ENCODE assay signal across 25 cellular contexts in genomic region chr1:225684741-225685140, GRCh38. TPM values are rescaled to one million over a fixed set of nuclear protein-coding genes. Genes with fewer than 3 reads are reported as not detected.
"Had no signal": no experiment of that assay in that cellular context is flagged by ENCODE, and none has a peak within 500 bp of the region (broad histone marks: within the 10 kb centered on the region; RNA-seq: fewer than 3 reads in every experiment).

No MANE protein-coding gene starts in this region.

- H3K79me2 ChIP-seq: hepatocyte had no signal

- H3K4me3 ChIP-seq: esophagus muscularis mucosa, gastroesophageal sphincter, heart left ventricle, hepatocyte, lung, ovary, psoas muscle, skin epidermis, spleen, suprapubic skin, thyroid gland, vagina had no signal

- H3K4me1 ChIP-seq: esophagus muscularis mucosa, foreskin keratinocyte, gastroesophageal sphincter, heart left ventricle, suprapubic skin, thyroid gland, vagina had no signal

- H3K4me2 ChIP-seq: hepatocyte had no signal

- H3K27me3 ChIP-seq: esophagus muscularis mucosa, gastroesophageal sphincter, heart left ventricle, hepatocyte, ovary, spleen, suprapubic skin, thyroid gland, vagina had no signal

- H3K9me3 Mint-ChIP-seq: memory B cell; natural killer cell; stimulated activated naive B cell treated with anti-CD40 and anti-IgM and Interleukin-4, amounts not matched to agents 10 μg/mL and 1 μg/mL and 100 μg/mL, for 72 hours; stimulated activated naive CD8-positive, alpha-beta T cell treated with anti-CD3 and anti-CD28 coated beads, Interleukin-15, amount 100 ng/mL, for 72 hours had no signal

- H3K36me3 ChIP-seq: esophagus muscularis mucosa, gastroesophageal sphincter, heart left ventricle, ovary, spleen, suprapubic skin, thyroid gland, vagina had no signal

- ATAC-seq: foreskin keratinocyte; gastroesophageal sphincter; heart left ventricle; left lobe of liver; natural killer cell; psoas muscle; right cardiac atrium; stimulated activated naive B cell treated with anti-CD40 and anti-IgM and Interleukin-4, amounts not matched to agents 10 μg/mL and 1 μg/mL and 100 μg/mL, for 72 hours; stimulated activated naive CD8-positive, alpha-beta T cell treated with anti-CD3 and anti-CD28 coated beads, Interleukin-15, amount 100 ng/mL, for 72 hours had no signal

- H3K4me1 Mint-ChIP-seq: natural killer cell; stimulated activated naive CD8-positive, alpha-beta T cell treated with anti-CD3 and anti-CD28 coated beads, Interleukin-15, amount 100 ng/mL, for 72 hours had no signal

- H3K36me3 Mint-ChIP-seq: memory B cell; natural killer cell; stimulated activated naive B cell treated with anti-CD40 and anti-IgM and Interleukin-4, amounts not matched to agents 10 μg/mL and 1 μg/mL and 100 μg/mL, for 72 hours had no signal

- DNase-seq: dermis blood vessel endothelial cell; effector memory CD4-positive, alpha-beta T cell; foreskin keratinocyte; heart left ventricle; kidney; natural killer cell; occipital lobe; ovary; posterior cingulate gyrus; psoas muscle; right cardiac atrium; spleen; stimulated activated naive B cell treated with anti-CD40 and anti-IgM and Interleukin-4, amounts not matched to agents 10 μg/mL and 1 μg/mL and 100 μg/mL, for 72 hours; stimulated activated naive CD8-positive, alpha-beta T cell treated with anti-CD3 and anti-CD28 coated beads, Interleukin-15, amount 100 ng/mL, for 72 hours; thyroid gland; trophoblast cell had no signal

- H3K27ac Mint-ChIP-seq: memory B cell; natural killer cell; stimulated activated naive B cell treated with anti-CD40 and anti-IgM and Interleukin-4, amounts not matched to agents 10 μg/mL and 1 μg/mL and 100 μg/mL, for 72 hours; stimulated activated naive CD8-positive, alpha-beta T cell treated with anti-CD3 and anti-CD28 coated beads, Interleukin-15, amount 100 ng/mL, for 72 hours had no signal

- H2AFZ ChIP-seq: hepatocyte had no signal

- H3K27ac ChIP-seq: esophagus muscularis mucosa, foreskin keratinocyte, gastroesophageal sphincter, heart left ventricle, hepatocyte, ovary, psoas muscle, skin epidermis, spleen, suprapubic skin, thyroid gland, vagina had no signal

- H3K4me3 Mint-ChIP-seq: memory B cell; natural killer cell; stimulated activated naive B cell treated with anti-CD40 and anti-IgM and Interleukin-4, amounts not matched to agents 10 μg/mL and 1 μg/mL and 100 μg/mL, for 72 hours; stimulated activated naive CD8-positive, alpha-beta T cell treated with anti-CD3 and anti-CD28 coated beads, Interleukin-15, amount 100 ng/mL, for 72 hours had no signal

- H3K9me3 ChIP-seq: esophagus muscularis mucosa, gastroesophageal sphincter, heart left ventricle, ovary, psoas muscle, spleen, suprapubic skin, thyroid gland, vagina had no signal

- FAIRE-seq: kidney had no signal

RNA-seq across cellular contexts. Expression of gene ENAH, which starts 31.8 kb away (rescaled TPM):
- total RNA-seq: natural killer cell had no signal
